In genomic region chr13:49997935-49998334, GRCh38 we compare ENCODE assay signal across 8 cellular contexts. TPM values are rescaled to one million over a fixed set of nuclear protein-coding genes. Genes with fewer than 3 reads are reported as not detected.
DNase-seq lines count a peak whose midpoint lies in the region; ATAC-seq and TF ChIP-seq lines count a peak whose summit lies in the region.

No MANE protein-coding gene starts in this region.

- peak; percentile 13 for DNase-seq in EH (ENCODE audit: low read depth)
- DNase-seq in NCI-H526 treated with DMSO at 0.1 percent for 48 hours (lab: John Stamatoyannopoulos, UW) = peak; percentile 57
- DNase-seq in effector memory CD8-positive, alpha-beta T cell = no peak
- DNase-seq in COLO829 (ENCODE audit: low spot score) = no peak
- no peak for DNase-seq in cerebellum (ENCODE audit: low spot score)

- peak overlapping the region; percentile 90 to 93 for H3K27ac Mint-ChIP-seq in effector memory CD8-positive, alpha-beta T cell

- no peaks in the 10 kb centered on the region for H3K9me3 ChIP-seq in neutrophil

- peaks cover 19 to 54% of the 10 kb centered on the region in 2 donors for H3K4me1 Mint-ChIP-seq in effector memory CD8-positive, alpha-beta T cell (ENCODE audit: low read depth in 2 of 2)

- H3K4me3 ChIP-seq in neutrophil (ENCODE audit: low read depth in 1 of 2, low read length in 1 of 2) = peak overlapping the region; percentile 81 to 97

- no peak for TF ChIP-seq CTCF in neutrophil (IDR thresholded peaks at IDR 0.05)

- ATAC-seq in effector memory CD8-positive, alpha-beta T cell (replicated peaks) = no peak
- ATAC-seq in GM21367 (IDR thresholded peaks at IDR 0.05; ENCODE audit: unreplicated experiment) (no peak), GM18909 (IDR thresholded peaks at IDR 0.05; ENCODE audit: poor library complexity, unreplicated experiment) (no peak)

- H3K27me3 ChIP-seq in neutrophil = no peaks in the 10 kb centered on the region

- H3K4me1 ChIP-seq in neutrophil (ENCODE audit: control insufficient read depth in 1 of 2, insufficient read depth in 1 of 2, low read depth in 1 of 2, low read length in 1 of 2) = peaks cover 28 to 30% of the 10 kb centered on the region in 2 experiments

- peak overlapping the region; percentile 95 for H3K27ac ChIP-seq in neutrophil

- peaks cover 20% of the 10 kb centered on the region for H3K36me3 ChIP-seq in neutrophil

- H3K9me3 Mint-ChIP-seq in effector memory CD8-positive, alpha-beta T cell = no peaks in the 10 kb centered on the region

- peak overlapping the region; percentile 85 to 86 for H3K4me3 Mint-ChIP-seq in effector memory CD8-positive, alpha-beta T cell

- peaks cover 32% of the 10 kb centered on the region for H3K36me3 Mint-ChIP-seq in effector memory CD8-positive, alpha-beta T cell (ENCODE audit: insufficient read depth)

- no peaks in the 10 kb centered on the region for H3K27me3 Mint-ChIP-seq in effector memory CD8-positive, alpha-beta T cell

RNA-seq across cellular contexts. Expression of gene TRIM13, which starts 1.1 kb away (rescaled TPM):
- total RNA-seq in cerebellum = 75.0 TPM

RNA-seq across cellular contexts. Expression of gene KCNRG, which starts 17.3 kb away (rescaled TPM):
- total RNA-seq in cerebellum = 14.4 TPM

Comparison
In these comparisons a context has a peak if more than half of its experiments do, and no peak if none do; other contexts are left out.
1. DNase-seq: peak in EH (single experiment) and NCI-H526 treated with DMSO at 0.1 percent for 48 hours (single experiment); none in effector memory CD8-positive, alpha-beta T cell (0 of 3), COLO829 (single experiment) and cerebellum (single experiment).